27 cellular contexts compared by ENCODE assay signal in genomic region chr7:112005205-112005604, GRCh38.
"Had no signal": no experiment of that assay in that cellular context is flagged by ENCODE, and none has a peak within 500 bp of the region (broad histone marks: within the 10 kb centered on the region; RNA-seq: fewer than 3 reads in every experiment).

No MANE protein-coding gene starts in this region.

- H3K36me3 ChIP-seq: ascending aorta, SJSA1 had no signal

- H3K36me3 Mint-ChIP-seq: activated naive CD4-positive, alpha-beta T cell treated with anti-CD3 and anti-CD28 coated beads, Interleukin-2, amount 50 U/mL, for 24 hours had no signal

- H3K27ac ChIP-seq: ascending aorta, body of pancreas, SJSA1 had no signal

- H3K4me3 ChIP-seq: ascending aorta, body of pancreas, SJSA1 had no signal

- ATAC-seq: activated CD4-positive, CD25-positive, alpha-beta regulatory T cell treated with anti-CD3 and anti-CD28 coated beads, Interleukin-2, amount 50 U/mL, for 24 hours; activated CD8-positive, alpha-beta T cell treated with anti-CD3 and anti-CD28 coated beads for 36 hours; body of pancreas; PC-3 had no signal

- H3K27me3 ChIP-seq: ascending aorta, body of pancreas, SJSA1 had no signal

- DNase-seq: activated CD4-positive, alpha-beta T cell treated with anti-CD3 and anti-CD28 coated beads for 4 hours; activated CD8-positive, alpha-beta memory T cell treated with anti-CD3 and anti-CD28 coated beads, Interleukin-2, amount 50 U/mL, for 4 hours; activated CD8-positive, alpha-beta T cell treated with anti-CD3 and anti-CD28 coated beads for 36 hours; activated effector memory CD4-positive, alpha-beta T cell treated with Interleukin-2 at 50 U/mL for 16 hours; activated naive CD4-positive, alpha-beta T cell; body of pancreas; Karpas-422; MM.1S; NCI-H1105; NCI-H1436; NCI-H1694 treated with DMSO at 0.1 percent for 48 hours; NCI-H2029 treated with DMSO at 0.1 percent for 48 hours; NCI-H345; NCI-H510A; NCI-H526 treated with DMSO at 0.1 percent for 48 hours; NK-92 treated with Interleukin-12 subunit alpha and Interleukin-12 subunit beta, amount 100 ng/mL, for 24 hours; PC-3; SHP77 had no signal

- H3K9me3 Mint-ChIP-seq: activated CD8-positive, alpha-beta T cell treated with anti-CD3 and anti-CD28 coated beads for 36 hours; activated naive CD4-positive, alpha-beta T cell treated with anti-CD3 and anti-CD28 coated beads, Interleukin-2, amount 50 U/mL, for 24 hours; activated T-helper 1 cell treated with anti-CD3 and anti-CD28 coated beads, Interleukin-12 subunit alpha, Interleukin-12 subunit beta, Interleukin-2, Interleukin-4 antibody, amounts not matched to agents 30 ng/mL and 10 ng/mL and 1 ng/mL, durations not matched to agents 14 hours and 24 hours and 36 hours; central memory CD8-positive, alpha-beta T cell; T-helper 1 cell treated with Interleukin-12 subunit alpha and Interleukin-12 subunit beta and Interleukin-4 antibody, amounts not matched to agents 30 μg/mL and 1 μg/mL, for 36 hours had no signal

- H3K27ac Mint-ChIP-seq: activated CD8-positive, alpha-beta T cell treated with anti-CD3 and anti-CD28 coated beads for 36 hours; activated naive CD4-positive, alpha-beta T cell treated with anti-CD3 and anti-CD28 coated beads, Interleukin-2, amount 50 U/mL, for 24 hours; activated T-helper 1 cell treated with anti-CD3 and anti-CD28 coated beads, Interleukin-12 subunit alpha, Interleukin-12 subunit beta, Interleukin-2, Interleukin-4 antibody, amounts not matched to agents 30 ng/mL and 10 ng/mL and 1 ng/mL, durations not matched to agents 14 hours and 24 hours and 36 hours; T-helper 1 cell treated with Interleukin-12 subunit alpha and Interleukin-12 subunit beta and Interleukin-4 antibody, amounts not matched to agents 30 μg/mL and 1 μg/mL, for 36 hours had no signal

- H3K27me3 Mint-ChIP-seq: activated CD8-positive, alpha-beta T cell treated with anti-CD3 and anti-CD28 coated beads for 36 hours; activated naive CD4-positive, alpha-beta T cell treated with anti-CD3 and anti-CD28 coated beads, Interleukin-2, amount 50 U/mL, for 24 hours had no signal

- FAIRE-seq: bronchial epithelial cell, RCC 7860 had no signal

- H3K9me3 ChIP-seq: ascending aorta, body of pancreas, SJSA1 had no signal

- H3K4me1 Mint-ChIP-seq: activated naive CD4-positive, alpha-beta T cell treated with anti-CD3 and anti-CD28 coated beads, Interleukin-2, amount 50 U/mL, for 24 hours; central memory CD8-positive, alpha-beta T cell had no signal

- H3K4me3 Mint-ChIP-seq: activated CD8-positive, alpha-beta T cell treated with anti-CD3 and anti-CD28 coated beads for 36 hours; activated naive CD4-positive, alpha-beta T cell treated with anti-CD3 and anti-CD28 coated beads, Interleukin-2, amount 50 U/mL, for 24 hours; activated T-helper 1 cell treated with anti-CD3 and anti-CD28 coated beads, Interleukin-12 subunit alpha, Interleukin-12 subunit beta, Interleukin-2, Interleukin-4 antibody, amounts not matched to agents 30 ng/mL and 10 ng/mL and 1 ng/mL, durations not matched to agents 14 hours and 24 hours and 36 hours; central memory CD8-positive, alpha-beta T cell; T-helper 1 cell treated with Interleukin-12 subunit alpha and Interleukin-12 subunit beta and Interleukin-4 antibody, amounts not matched to agents 30 μg/mL and 1 μg/mL, for 36 hours had no signal

- H3K4me1 ChIP-seq: ascending aorta, body of pancreas had no signal
